1 cellular context compared by ENCODE assay signal in the genomic region with DNA sequence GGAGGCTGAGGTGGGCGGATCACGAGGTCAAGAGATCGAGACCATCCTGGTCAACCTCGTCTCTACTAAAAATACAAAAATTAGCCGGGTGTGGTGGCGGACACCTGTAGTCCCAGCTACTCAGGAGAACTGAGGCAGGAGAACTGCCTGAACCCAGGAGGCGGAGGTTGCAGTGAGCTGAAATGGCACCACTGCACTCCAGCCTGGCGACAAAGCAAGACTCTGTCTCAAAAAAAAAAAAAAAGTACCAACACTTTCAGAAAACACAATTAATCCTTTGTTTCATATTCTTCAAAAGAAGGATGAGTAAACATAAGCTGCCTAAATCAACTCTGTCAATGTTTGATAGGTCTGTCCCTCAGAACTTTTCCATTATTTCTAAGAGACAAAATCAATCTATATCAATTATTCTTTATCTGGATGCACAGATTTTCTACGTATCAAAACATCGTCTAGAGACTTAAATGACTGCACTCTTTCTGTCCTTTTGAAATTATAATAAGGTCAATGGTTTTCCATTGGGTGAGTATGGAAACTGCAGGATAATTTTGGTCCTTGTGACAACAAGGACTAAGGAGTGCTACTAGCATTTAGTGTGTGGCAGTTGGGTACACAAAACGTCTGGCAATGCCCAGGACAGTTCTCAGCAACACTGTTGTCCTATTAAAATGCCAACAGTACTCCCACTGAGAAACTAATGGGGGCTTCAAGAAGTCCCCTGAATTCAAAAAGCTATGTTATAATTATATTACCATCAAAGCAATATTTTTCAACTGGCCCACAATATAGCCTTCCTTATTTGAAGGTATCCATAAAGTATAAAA.
TF ChIP-seq lines count a peak whose summit lies in the region.

No MANE protein-coding gene starts in this region.

TF ChIP-seq in HepG2, 621 proteins besides CTCF, POLR2A, EP300 and RAD21 (continued from another document and continues in another):
- TF ChIP-seq AFF4 (CRISPR knock-in tag; IDR thresholded peaks at IDR 0.05) (no peak), SETDB1 (CRISPR knock-in tag; IDR thresholded peaks at IDR 0.05; ENCODE audit: borderline replicate concordance) (no peak), ZBTB42 (CRISPR knock-in tag; IDR thresholded peaks at IDR 0.05) (no peak), HMG20B (CRISPR knock-in tag; conservative IDR thresholded peaks at IDR 0.05) (no peak), ETV6 (CRISPR knock-in tag; conservative IDR thresholded peaks at IDR 0.05) (no peak), SKIL (CRISPR knock-in tag; IDR thresholded peaks at IDR 0.05; ENCODE audit: borderline replicate concordance) (no peak), SATB2 (CRISPR knock-in tag; IDR thresholded peaks at IDR 0.05) (no peak), ZC3H4 (CRISPR knock-in tag; IDR thresholded peaks at IDR 0.05; ENCODE audit: borderline replicate concordance) (no peak), ZNF33B (CRISPR knock-in tag; IDR thresholded peaks at IDR 0.05) (no peak), IRF1 (CRISPR knock-in tag; IDR thresholded peaks at IDR 0.05; ENCODE audit: low read depth) (no peak), ZNF660 (CRISPR knock-in tag; IDR thresholded peaks at IDR 0.05; ENCODE audit: borderline replicate concordance, low read depth) (no peak), THRA (CRISPR knock-in tag; IDR thresholded peaks at IDR 0.05; ENCODE audit: borderline replicate concordance) (no peak), ZNF816 (CRISPR knock-in tag; IDR thresholded peaks at IDR 0.05; ENCODE audit: borderline replicate concordance) (no peak), ZNF781 (CRISPR knock-in tag; IDR thresholded peaks at IDR 0.05; ENCODE audit: borderline replicate concordance, not compliant biosample characterization) (no peak), HIC2 (CRISPR knock-in tag; IDR thresholded peaks at IDR 0.05; ENCODE audit: low read depth) (peak; percentile 60; the same call in 1 of the 2 replicates), MAFG (CRISPR knock-in tag; IDR thresholded peaks at IDR 0.05) (no peak), MED1 (CRISPR knock-in tag; IDR thresholded peaks at IDR 0.05) (no peak), RBM39 (IDR thresholded peaks at IDR 0.05; ENCODE audit: low read depth, low read length, poor library complexity, severe bottlenecking) (no peak), HDAC1 (CRISPR knock-in tag; IDR thresholded peaks at IDR 0.05) (peak; percentile 23; the same call in 1 of the 2 replicates), JUN (CRISPR knock-in tag; IDR thresholded peaks at IDR 0.05) (no peak), ZNF362 (CRISPR knock-in tag; IDR thresholded peaks at IDR 0.05; ENCODE audit: borderline replicate concordance) (peak; percentile 93), ZNF75D (CRISPR knock-in tag; IDR thresholded peaks at IDR 0.05; ENCODE audit: borderline replicate concordance) (no peak), PAXIP1 (CRISPR knock-in tag; conservative IDR thresholded peaks at IDR 0.05) (peak; percentile 46; the same call in 1 of the 2 replicates), NCOR1 (IDR thresholded peaks at IDR 0.05; ENCODE audit: borderline replicate concordance, low read length) (peak; percentile 66; the same call in 1 of the 2 replicates)
- TF ChIP-seq, protein P1, sequence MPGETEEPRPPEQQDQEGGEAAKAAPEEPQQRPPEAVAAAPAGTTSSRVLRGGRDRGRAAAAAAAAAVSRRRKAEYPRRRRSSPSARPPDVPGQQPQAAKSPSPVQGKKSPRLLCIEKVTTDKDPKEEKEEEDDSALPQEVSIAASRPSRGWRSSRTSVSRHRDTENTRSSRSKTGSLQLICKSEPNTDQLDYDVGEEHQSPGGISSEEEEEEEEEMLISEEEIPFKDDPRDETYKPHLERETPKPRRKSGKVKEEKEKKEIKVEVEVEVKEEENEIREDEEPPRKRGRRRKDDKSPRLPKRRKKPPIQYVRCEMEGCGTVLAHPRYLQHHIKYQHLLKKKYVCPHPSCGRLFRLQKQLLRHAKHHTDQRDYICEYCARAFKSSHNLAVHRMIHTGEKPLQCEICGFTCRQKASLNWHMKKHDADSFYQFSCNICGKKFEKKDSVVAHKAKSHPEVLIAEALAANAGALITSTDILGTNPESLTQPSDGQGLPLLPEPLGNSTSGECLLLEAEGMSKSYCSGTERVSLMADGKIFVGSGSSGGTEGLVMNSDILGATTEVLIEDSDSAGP (CRISPR knock-in tag; IDR thresholded peaks at IDR 0.05; ENCODE audit: borderline replicate concordance), result no peak
- TF ChIP-seq, protein P2, sequence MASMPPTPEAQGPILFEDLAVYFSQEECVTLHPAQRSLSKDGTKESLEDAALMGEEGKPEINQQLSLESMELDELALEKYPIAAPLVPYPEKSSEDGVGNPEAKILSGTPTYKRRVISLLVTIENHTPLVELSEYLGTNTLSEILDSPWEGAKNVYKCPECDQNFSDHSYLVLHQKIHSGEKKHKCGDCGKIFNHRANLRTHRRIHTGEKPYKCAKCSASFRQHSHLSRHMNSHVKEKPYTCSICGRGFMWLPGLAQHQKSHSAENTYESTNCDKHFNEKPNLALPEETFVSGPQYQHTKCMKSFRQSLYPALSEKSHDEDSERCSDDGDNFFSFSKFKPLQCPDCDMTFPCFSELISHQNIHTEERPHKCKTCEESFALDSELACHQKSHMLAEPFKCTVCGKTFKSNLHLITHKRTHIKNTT (CRISPR knock-in tag; IDR thresholded peaks at IDR 0.05), result no peak
- TF ChIP-seq, protein P3, sequence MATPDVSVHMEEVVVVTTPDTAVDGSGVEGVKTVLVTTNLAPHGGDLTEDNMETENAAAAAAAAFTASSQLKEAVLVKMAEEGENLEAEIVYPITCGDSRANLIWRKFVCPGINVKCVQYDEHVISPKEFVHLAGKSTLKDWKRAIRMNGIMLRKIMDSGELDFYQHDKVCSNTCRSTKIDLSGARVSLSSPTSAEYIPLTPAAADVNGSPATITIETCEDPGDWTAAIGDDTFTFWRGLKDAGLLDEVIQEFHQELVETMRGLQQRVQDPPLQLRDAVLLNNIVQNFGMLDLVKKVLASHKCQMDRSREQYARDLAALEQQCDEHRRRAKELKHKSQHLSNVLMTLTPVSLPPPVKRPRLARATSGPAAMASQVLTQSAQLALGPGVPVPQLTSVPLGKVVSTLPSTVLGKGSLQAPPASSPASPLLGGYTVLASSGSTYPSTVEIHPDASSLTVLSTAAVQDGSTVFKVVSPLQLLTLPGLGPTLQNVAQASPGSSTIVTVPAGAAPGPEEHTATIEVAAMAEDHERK (CRISPR knock-in tag; IDR thresholded peaks at IDR 0.05; ENCODE audit: low read depth), result no peak
- TF ChIP-seq, protein P4, sequence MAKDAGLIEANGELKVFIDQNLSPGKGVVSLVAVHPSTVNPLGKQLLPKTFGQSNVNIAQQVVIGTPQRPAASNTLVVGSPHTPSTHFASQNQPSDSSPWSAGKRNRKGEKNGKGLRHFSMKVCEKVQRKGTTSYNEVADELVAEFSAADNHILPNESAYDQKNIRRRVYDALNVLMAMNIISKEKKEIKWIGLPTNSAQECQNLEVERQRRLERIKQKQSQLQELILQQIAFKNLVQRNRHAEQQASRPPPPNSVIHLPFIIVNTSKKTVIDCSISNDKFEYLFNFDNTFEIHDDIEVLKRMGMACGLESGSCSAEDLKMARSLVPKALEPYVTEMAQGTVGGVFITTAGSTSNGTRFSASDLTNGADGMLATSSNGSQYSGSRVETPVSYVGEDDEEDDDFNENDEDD (CRISPR knock-in tag; IDR thresholded peaks at IDR 0.05; ENCODE audit: borderline replicate concordance), result no peak
